Comparison of ENCODE assay signal across 8 cellular contexts in the genomic region with DNA sequence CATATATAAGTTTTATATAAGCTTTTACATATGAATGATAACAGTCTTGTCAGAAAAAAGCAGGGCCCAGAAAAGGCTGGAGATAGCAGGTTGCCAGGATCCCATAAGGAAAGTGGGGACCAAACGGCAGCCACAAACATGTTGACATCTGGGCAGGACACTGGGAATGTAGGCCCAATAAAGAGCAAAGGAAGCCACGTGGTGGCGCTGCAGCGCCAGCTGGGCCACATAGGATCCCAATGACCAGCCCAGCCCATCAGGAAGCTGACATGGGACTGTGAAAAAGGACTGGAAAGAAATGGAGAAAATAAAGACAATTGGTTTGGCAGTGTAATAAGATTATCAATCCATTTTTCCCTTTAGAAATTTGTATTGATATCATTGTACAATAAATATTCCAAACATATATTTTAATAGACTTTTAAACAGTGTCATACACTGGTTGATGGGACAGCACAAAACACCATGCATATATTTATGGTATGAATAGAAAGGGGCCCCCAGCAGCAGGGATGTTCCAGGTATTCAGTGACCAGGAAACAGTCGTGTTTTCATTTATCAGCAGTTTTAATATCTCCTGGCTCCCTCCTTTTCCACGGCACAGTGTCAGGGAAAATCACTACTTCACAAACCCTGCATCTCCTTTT.
DNase-seq lines count a peak whose midpoint lies in the region; TF ChIP-seq lines count a peak whose summit lies in the region.

No MANE protein-coding gene starts in this region.

- no peaks in the 10 kb centered on the region for H3K9me3 ChIP-seq in DOHH2 (ENCODE audit: control insufficient read depth, insufficient read depth, low read length)
- H3K9me3 ChIP-seq in HAP-1: no peaks in the 10 kb centered on the region
- H3K9me3 ChIP-seq in cardiac muscle cell (ENCODE audit: low read depth): no peaks in the 10 kb centered on the region
- H3K9me3 ChIP-seq in CD4-positive, alpha-beta memory T cell (ENCODE audit: control insufficient read depth in 1 of 2, low read length in 2 of 2): no peaks in the 10 kb centered on the region

- TF ChIP-seq CTCF in DOHH2 (IDR thresholded peaks at IDR 0.05; ENCODE audit: low read depth, low read length, poor library complexity, severe bottlenecking) (peak; percentile 73), VCaP (conservative IDR thresholded peaks at IDR 0.05) (peak; percentile 91), cardiac muscle cell (IDR thresholded peaks at IDR 0.05; ENCODE audit: low read depth, low read length) (peak; percentile 84)

- no peaks in the 10 kb centered on the region for H4K20me1 ChIP-seq in DOHH2 (ENCODE audit: control insufficient read depth, insufficient read depth, low read depth, low read length)

- H3K9me3 Mint-ChIP-seq in CD4-positive, alpha-beta memory T cell: no peaks in the 10 kb centered on the region

- H3K27ac Mint-ChIP-seq in CD4-positive, alpha-beta memory T cell: no peak overlapping the region

- in situ Hi-C loops in HAP-1 (cut with MboI; ENCODE audit: low sequenced_read_pairs): loop anchor here (10.0 kb wide), 1 partner anchor 322 kb away; no protein-coding TSS in a partner anchor

- H3K4me1 Mint-ChIP-seq in CD4-positive, alpha-beta memory T cell: no peaks in the 10 kb centered on the region

- H3K79me2 ChIP-seq in DOHH2 (ENCODE audit: control insufficient read depth, low read length): no peaks in the 10 kb centered on the region

- H3K4me1 ChIP-seq in DOHH2 (ENCODE audit: control insufficient read depth, low read length) (peaks cover 6% of the 10 kb centered on the region), HAP-1 (peaks cover 17% of the 10 kb centered on the region), cardiac muscle cell (ENCODE audit: low read depth) (peaks cover 9% of the 10 kb centered on the region)
- H3K4me1 ChIP-seq in CD4-positive, alpha-beta memory T cell (ENCODE audit: insufficient read depth, low read length): no peaks in the 10 kb centered on the region

- no peak overlapping the region for H3K4me3 ChIP-seq in DOHH2 (ENCODE audit: low read length)
- no peak overlapping the region for H3K4me3 ChIP-seq in HAP-1
- H3K4me3 ChIP-seq in cardiac muscle cell: no peak overlapping the region
- no peak overlapping the region for H3K4me3 ChIP-seq in CD4-positive, alpha-beta memory T cell (ENCODE audit: low read length in 2 of 2)

- CTCF ChIA-PET in CD4-positive, alpha-beta memory T cell (lab: Charles Lee; ENCODE audit: partially characterized antibody): no interaction called here

- no peak overlapping the region for H3K4me2 ChIP-seq in DOHH2 (ENCODE audit: low read length)

- H3K27ac ChIP-seq in DOHH2 (ENCODE audit: low read depth, low read length) (no peak overlapping the region), VCaP (no peak overlapping the region), cardiac muscle cell (no peak overlapping the region)
- no peak overlapping the region for H3K27ac ChIP-seq in CD4-positive, alpha-beta memory T cell (ENCODE audit: low read depth, low read length)

- DNase-seq in HAP-1 (ENCODE audit: low spot score in 2 of 2): peak; percentile 76 to 91
- peak; percentile 69 for DNase-seq in NCI-H1694 (lab: John Stamatoyannopoulos, UW)
- peak; percentile 68 to 87 for DNase-seq in cardiac muscle cell (ENCODE audit: low read depth in 1 of 2, low spot score in 1 of 2)
- peak; percentile 25 for DNase-seq in putamen (ENCODE audit: low spot score)
- DNase-seq in CD4-positive, alpha-beta memory T cell: no peak
- no peak for DNase-seq in effector CD4-positive, alpha-beta T cell

- POLR2A ChIA-PET in CD4-positive, alpha-beta memory T cell (lab: Charles Lee; ENCODE audit: partially characterized antibody): no interaction called here

- H3K27me3 Mint-ChIP-seq in CD4-positive, alpha-beta memory T cell: peaks cover 2 to 6% of the 10 kb centered on the region in 2 donors

- H3K36me3 Mint-ChIP-seq in CD4-positive, alpha-beta memory T cell: no peaks in the 10 kb centered on the region

- H3F3A ChIP-seq in DOHH2 (ENCODE audit: control insufficient read depth, insufficient read depth): no peaks in the 10 kb centered on the region

- no peaks in the 10 kb centered on the region for H3K9me2 ChIP-seq in DOHH2 (replicated peaks; ENCODE audit: control insufficient read depth, low read length)

- intact Hi-C loops in CD4-positive, alpha-beta memory T cell (cut with micrococcal nuclease): no loop called here

- no peak overlapping the region for H3K4me3 Mint-ChIP-seq in CD4-positive, alpha-beta memory T cell

- H3K27me3 ChIP-seq in DOHH2 (ENCODE audit: control insufficient read depth, low read length): no peaks in the 10 kb centered on the region
- no peaks in the 10 kb centered on the region for H3K27me3 ChIP-seq in HAP-1 (ENCODE audit: low read depth)
- H3K27me3 ChIP-seq in cardiac muscle cell: no peaks in the 10 kb centered on the region
- H3K27me3 ChIP-seq in CD4-positive, alpha-beta memory T cell (ENCODE audit: insufficient read depth, low read length): no peaks in the 10 kb centered on the region

- H3K36me3 ChIP-seq in DOHH2 (ENCODE audit: control insufficient read depth, low read length) (no peaks in the 10 kb centered on the region), HAP-1 (replicated peaks) (no peaks in the 10 kb centered on the region), cardiac muscle cell (no peaks in the 10 kb centered on the region)
- H3K36me3 ChIP-seq in CD4-positive, alpha-beta memory T cell (ENCODE audit: insufficient read depth, low read length): no peaks in the 10 kb centered on the region

Comparison
In these comparisons a context has a peak if more than half of its experiments do, and no peak if none do; other contexts are left out.
1. DNase-seq: peak in HAP-1 (2 of 2), NCI-H1694 (single experiment), cardiac muscle cell (2 of 2) and putamen (single experiment); none in CD4-positive, alpha-beta memory T cell (0 of 5) and effector CD4-positive, alpha-beta T cell (single experiment).
2. Peak in every context shown above with its lines, with median percentiles within 50 percentile points of each other: CTCF ChIP-seq.